Comparison of ENCODE assay signal across 20 cellular contexts in the genomic region with DNA sequence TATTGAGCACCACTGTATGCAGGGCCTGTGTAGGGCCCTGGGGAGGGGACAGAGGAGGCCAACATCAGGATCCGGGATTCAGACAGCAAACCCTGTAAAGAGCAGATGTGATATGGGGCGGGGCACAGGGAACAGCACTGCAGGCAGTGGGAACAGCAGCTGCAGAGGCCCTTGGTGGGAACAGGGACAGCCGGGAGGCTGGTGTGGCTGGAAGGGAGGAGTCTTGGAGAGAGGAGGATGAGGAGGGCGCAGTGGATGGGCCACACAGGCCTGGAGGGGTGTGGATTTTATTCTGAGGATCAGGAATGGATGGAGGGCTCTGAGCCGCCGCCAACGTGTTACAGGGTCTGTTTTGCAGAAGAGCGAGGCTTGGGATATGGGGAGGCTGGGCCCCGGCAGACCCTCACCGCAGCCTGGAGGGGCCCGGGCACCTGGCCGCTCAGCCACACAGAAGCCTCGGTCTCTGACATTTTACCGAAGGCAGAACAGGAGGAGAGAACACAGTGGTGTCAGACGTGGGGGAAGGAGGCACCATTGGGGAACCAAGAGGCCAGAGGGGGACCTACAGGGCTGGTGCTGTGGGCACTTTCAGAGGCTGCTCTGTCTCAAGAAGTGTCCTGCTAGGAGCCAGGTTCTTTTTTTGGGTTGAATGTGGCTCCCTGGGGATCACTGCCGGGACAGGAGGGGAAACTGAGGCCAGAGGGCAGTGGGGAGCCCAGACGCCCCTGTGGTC. TPM values are rescaled to one million over a fixed set of nuclear protein-coding genes. Genes with fewer than 3 reads are reported as not detected.
"Had no signal": no experiment of that assay in that cellular context is flagged by ENCODE, and none has a peak within 500 bp of the region (broad histone marks: within the 10 kb centered on the region; RNA-seq: fewer than 3 reads in every experiment).

No MANE protein-coding gene starts in this region.

- H3K4me1 ChIP-seq: prostate gland had no signal

- H3K9me3 Mint-ChIP-seq: activated CD4-positive, alpha-beta T cell treated with anti-CD3 and anti-CD28 coated beads, Interleukin-2, amount 10 ng/mL, durations not matched to agents 24 days and 14 days; activated naive CD4-positive, alpha-beta T cell treated with anti-CD3 and anti-CD28 coated beads, Interleukin-2, amount 10 ng/mL, durations not matched to agents 7 days and 5 days; activated T-helper 17 cell treated with anti-CD3 and anti-CD28 coated beads, Interleukin-2, amount 50 U/mL, for 72 hours; effector memory CD8-positive, alpha-beta T cell; naive B cell; WTC11 had no signal

- H3K9me3 ChIP-seq: gastroesophageal sphincter, prostate gland, sigmoid colon, suprapubic skin, upper lobe of left lung had no signal

- H3K4me1 Mint-ChIP-seq: activated CD4-positive, alpha-beta T cell treated with anti-CD3 and anti-CD28 coated beads, Interleukin-2, amount 10 ng/mL, durations not matched to agents 24 days and 14 days; activated T-helper 17 cell treated with anti-CD3 and anti-CD28 coated beads, Interleukin-2, amount 50 U/mL, for 72 hours had no signal

- ATAC-seq: activated T-helper 17 cell treated with anti-CD3 and anti-CD28 coated beads, Interleukin-2, amount 50 U/mL, for 72 hours; effector memory CD8-positive, alpha-beta T cell; gastroesophageal sphincter; stimulated activated naive CD8-positive, alpha-beta T cell treated with anti-CD3 and anti-CD28 coated beads, Interleukin-15, Interleukin-2, amounts not matched to agents 100 U/mL and 50 U/mL, for 24 hours; T-helper 17 cell; WTC11 had no signal

- DNase-seq: activated CD4-positive, alpha-beta T cell treated with anti-CD3 and anti-CD28 coated beads, Interleukin-2, amount 10 ng/mL, durations not matched to agents 24 days and 14 days; activated naive CD4-positive, alpha-beta T cell treated with anti-CD3 and anti-CD28 coated beads, Interleukin-2, amount 10 ng/mL, durations not matched to agents 7 days and 5 days; activated T-cell treated with anti-CD3 and anti-CD28 coated beads for 4 hours; central memory CD4-positive, alpha-beta T cell; effector memory CD8-positive, alpha-beta T cell; hippocampal formation; naive B cell; sigmoid colon; stimulated activated CD4-positive, alpha-beta T cell treated with anti-CD3 and anti-CD28 coated beads, Interleukin-2, amount 100 ng/mL, for 24 hours; stimulated activated naive CD8-positive, alpha-beta T cell treated with anti-CD3 and anti-CD28 coated beads, Interleukin-15, Interleukin-2, amounts not matched to agents 100 U/mL and 50 U/mL, for 24 hours; T-helper 17 cell had no signal

- H3K36me3 Mint-ChIP-seq: activated naive CD4-positive, alpha-beta T cell treated with anti-CD3 and anti-CD28 coated beads, Interleukin-2, amount 10 ng/mL, durations not matched to agents 7 days and 5 days; naive B cell; WTC11 had no signal

- H3K27ac ChIP-seq: epithelial cell of prostate, gastroesophageal sphincter, prostate gland, sigmoid colon, suprapubic skin, upper lobe of left lung had no signal

- H3K27ac Mint-ChIP-seq: activated CD4-positive, alpha-beta T cell treated with anti-CD3 and anti-CD28 coated beads, Interleukin-2, amount 10 ng/mL, durations not matched to agents 24 days and 14 days; activated naive CD4-positive, alpha-beta T cell treated with anti-CD3 and anti-CD28 coated beads, Interleukin-2, amount 10 ng/mL, durations not matched to agents 7 days and 5 days; activated T-helper 17 cell treated with anti-CD3 and anti-CD28 coated beads, Interleukin-2, amount 50 U/mL, for 72 hours; effector memory CD8-positive, alpha-beta T cell; naive B cell; T-helper 17 cell; WTC11 had no signal

- H3K4me3 ChIP-seq: gastroesophageal sphincter, prostate gland, sigmoid colon, suprapubic skin, upper lobe of left lung had no signal

- H3K36me3 ChIP-seq: gastroesophageal sphincter, prostate gland, sigmoid colon, suprapubic skin, upper lobe of left lung had no signal

- H3K4me3 Mint-ChIP-seq: activated CD4-positive, alpha-beta T cell treated with anti-CD3 and anti-CD28 coated beads, Interleukin-2, amount 10 ng/mL, durations not matched to agents 24 days and 14 days; activated naive CD4-positive, alpha-beta T cell treated with anti-CD3 and anti-CD28 coated beads, Interleukin-2, amount 10 ng/mL, durations not matched to agents 7 days and 5 days; activated T-helper 17 cell treated with anti-CD3 and anti-CD28 coated beads, Interleukin-2, amount 50 U/mL, for 72 hours; effector memory CD8-positive, alpha-beta T cell; T-helper 17 cell; WTC11 had no signal

RNA-seq across cellular contexts. Expression of a gene that starts 6.9 kb away (rescaled TPM):
- total RNA-seq: activated CD4-positive, alpha-beta T cell treated with anti-CD3 and anti-CD28 coated beads, Interleukin-2, amount 10 ng/mL, durations not matched to agents 24 days and 14 days; activated CD8-positive, alpha-beta memory T cell treated with anti-CD3 and anti-CD28 coated beads for 36 hours; activated T-helper 17 cell treated with anti-CD3 and anti-CD28 coated beads, Interleukin-2, amount 50 U/mL, for 72 hours; gastroesophageal sphincter; prostate gland; sigmoid colon; suprapubic skin; T-helper 17 cell; upper lobe of left lung had no signal
- polyA plus RNA-seq: adipose tissue had no signal
